ENCODE assay signal across 10 cellular contexts in genomic region chr13:97977982-97978381, GRCh38. TPM values are rescaled to one million over a fixed set of nuclear protein-coding genes. Genes with fewer than 3 reads are reported as not detected.
DNase-seq lines count a peak whose midpoint lies in the region; ATAC-seq and TF ChIP-seq lines count a peak whose summit lies in the region.
"Had no signal": no experiment of that assay in that cellular context is flagged by ENCODE, and none has a peak within 500 bp of the region (broad histone marks: within the 10 kb centered on the region; RNA-seq: fewer than 3 reads in every experiment).

No MANE protein-coding gene starts in this region.

- no peak overlapping the region for H3K27ac Mint-ChIP-seq in stimulated activated naive CD8-positive, alpha-beta T cell treated with anti-CD3 and anti-CD28 coated beads, Interleukin-15, Interleukin-2, amounts not matched to agents 100 ng/mL and 50 ng/mL, for 24 hours
- H3K27ac Mint-ChIP-seq in activated T-helper 1 cell treated with anti-CD3 and anti-CD28 coated beads, Interleukin-12 subunit alpha, Interleukin-12 subunit beta, Interleukin-2, Interleukin-4 antibody, amounts not matched to agents 30 ng/mL and 10 ng/mL and 1 ng/mL, durations not matched to agents 14 hours and 24 hours and 36 hours, result no peak overlapping the region

- peak overlapping the region; percentile 97 for H3K9ac ChIP-seq in iPS-18a (ENCODE audit: low read length)

- DNase-seq in stimulated activated naive CD8-positive, alpha-beta T cell treated with anti-CD3 and anti-CD28 coated beads, Interleukin-15, Interleukin-2, amounts not matched to agents 100 U/mL and 50 U/mL, for 24 hours, result no peak
- no peak for DNase-seq in activated T-helper 1 cell treated with anti-CD3 and anti-CD28 coated beads, Interleukin-12 subunit alpha, Interleukin-12 subunit beta, Interleukin-2, Interleukin-4 antibody, amounts not matched to agents 30 ng/mL and 10 ng/mL and 1 ng/mL, durations not matched to agents 14 hours and 24 hours and 36 hours (ENCODE audit: low spot score)
- DNase-seq in upper lobe of right lung (no peak), UCSD-AML1 (lab: John Stamatoyannopoulos, UW; ENCODE audit: unreplicated experiment) (no peak), DMS53 treated with DMSO at 0.1 percent for 48 hours (lab: John Stamatoyannopoulos, UW; ENCODE audit: unreplicated experiment) (no peak), pons (ENCODE audit: low spot score) (no peak)
- DNase-seq: uterus had no signal

- no peaks in the 10 kb centered on the region for H3K27me3 Mint-ChIP-seq in stimulated activated naive CD8-positive, alpha-beta T cell treated with anti-CD3 and anti-CD28 coated beads, Interleukin-15, Interleukin-2, amounts not matched to agents 100 ng/mL and 50 ng/mL, for 24 hours
- peaks cover 1% of the 10 kb centered on the region for H3K27me3 Mint-ChIP-seq in activated T-helper 1 cell treated with anti-CD3 and anti-CD28 coated beads, Interleukin-12 subunit alpha, Interleukin-12 subunit beta, Interleukin-2, Interleukin-4 antibody, amounts not matched to agents 30 ng/mL and 10 ng/mL and 1 ng/mL, durations not matched to agents 14 hours and 24 hours and 36 hours (ENCODE audit: insufficient read depth)

- TF ChIP-seq CTCF in upper lobe of right lung (IDR thresholded peaks at IDR 0.05), result no peak

- peak overlapping the region; percentile 99 for H3K4me3 Mint-ChIP-seq in stimulated activated naive CD8-positive, alpha-beta T cell treated with anti-CD3 and anti-CD28 coated beads, Interleukin-15, Interleukin-2, amounts not matched to agents 100 ng/mL and 50 ng/mL, for 24 hours
- H3K4me3 Mint-ChIP-seq in activated T-helper 1 cell treated with anti-CD3 and anti-CD28 coated beads, Interleukin-12 subunit alpha, Interleukin-12 subunit beta, Interleukin-2, Interleukin-4 antibody, amounts not matched to agents 30 ng/mL and 10 ng/mL and 1 ng/mL, durations not matched to agents 14 hours and 24 hours and 36 hours, result peak overlapping the region; percentile 98

- H3K4me1 Mint-ChIP-seq in stimulated activated naive CD8-positive, alpha-beta T cell treated with anti-CD3 and anti-CD28 coated beads, Interleukin-15, Interleukin-2, amounts not matched to agents 100 ng/mL and 50 ng/mL, for 24 hours (ENCODE audit: low read depth), result peaks cover 41% of the 10 kb centered on the region
- H3K4me1 Mint-ChIP-seq in activated T-helper 1 cell treated with anti-CD3 and anti-CD28 coated beads, Interleukin-12 subunit alpha, Interleukin-12 subunit beta, Interleukin-2, Interleukin-4 antibody, amounts not matched to agents 30 ng/mL and 10 ng/mL and 1 ng/mL, durations not matched to agents 14 hours and 24 hours and 36 hours (ENCODE audit: low read depth), result peaks cover 43% of the 10 kb centered on the region

- H3K9me3 ChIP-seq in iPS-18a (ENCODE audit: control insufficient read depth, low read depth, low read length), result no peaks in the 10 kb centered on the region
- no peaks in the 10 kb centered on the region for H3K9me3 ChIP-seq in upper lobe of right lung
- H3K9me3 ChIP-seq: uterus had no signal

- peaks cover 42% of the 10 kb centered on the region for H3K36me3 Mint-ChIP-seq in stimulated activated naive CD8-positive, alpha-beta T cell treated with anti-CD3 and anti-CD28 coated beads, Interleukin-15, Interleukin-2, amounts not matched to agents 100 ng/mL and 50 ng/mL, for 24 hours (ENCODE audit: low read depth)
- peaks cover 11% of the 10 kb centered on the region for H3K36me3 Mint-ChIP-seq in activated T-helper 1 cell treated with anti-CD3 and anti-CD28 coated beads, Interleukin-12 subunit alpha, Interleukin-12 subunit beta, Interleukin-2, Interleukin-4 antibody, amounts not matched to agents 30 ng/mL and 10 ng/mL and 1 ng/mL, durations not matched to agents 14 hours and 24 hours and 36 hours (ENCODE audit: low read depth)

- H3K27me3 ChIP-seq in iPS-18a (ENCODE audit: control insufficient read depth, insufficient read depth, low read length) (no peaks in the 10 kb centered on the region), upper lobe of right lung (no peaks in the 10 kb centered on the region)
- H3K27me3 ChIP-seq: uterus had no signal

- H3K36me3 ChIP-seq in iPS-18a (ENCODE audit: control insufficient read depth, low read depth, low read length) (peaks cover 26% of the 10 kb centered on the region), upper lobe of right lung (peaks cover 5% of the 10 kb centered on the region)
- H3K36me3 ChIP-seq: uterus had no signal

- H3K4me1 ChIP-seq in iPS-18a (ENCODE audit: control insufficient read depth, low read depth, low read length) (peaks cover 22% of the 10 kb centered on the region), upper lobe of right lung (peaks cover 19% of the 10 kb centered on the region)
- H3K4me1 ChIP-seq: uterus had no signal

- H3K27ac ChIP-seq in iPS-18a (ENCODE audit: low read length) (peak overlapping the region; percentile 37), upper lobe of right lung (no peak overlapping the region)

- intact Hi-C loops in activated T-helper 1 cell treated with anti-CD3 and anti-CD28 coated beads, Interleukin-12 subunit alpha, Interleukin-12 subunit beta, Interleukin-2, Interleukin-4 antibody, amounts not matched to agents 30 ng/mL and 10 ng/mL and 1 ng/mL, durations not matched to agents 14 hours and 24 hours and 36 hours (cut with micrococcal nuclease), result loop anchor here (2.0 to 10.0 kb wide), 7 partner anchors 34 to 1521 kb away; partner anchors contain the start of genes MBNL2 and UBAC2
- intact Hi-C loops in upper lobe of right lung (cut with DNase I), result no loop called here

- peak overlapping the region; percentile 99 for H3K4me3 ChIP-seq in iPS-18a (ENCODE audit: low read length)
- H3K4me3 ChIP-seq in upper lobe of right lung, result peak overlapping the region; percentile 83

- no peak for ATAC-seq in stimulated activated naive CD8-positive, alpha-beta T cell treated with anti-CD3 and anti-CD28 coated beads, Interleukin-15, Interleukin-2, amounts not matched to agents 100 U/mL and 50 U/mL, for 24 hours
- ATAC-seq in upper lobe of right lung, result no peak
- ATAC-seq: esophagus mucosa had no signal

- H3K9me3 Mint-ChIP-seq in stimulated activated naive CD8-positive, alpha-beta T cell treated with anti-CD3 and anti-CD28 coated beads, Interleukin-15, Interleukin-2, amounts not matched to agents 100 ng/mL and 50 ng/mL, for 24 hours, result no peaks in the 10 kb centered on the region
- no peaks in the 10 kb centered on the region for H3K9me3 Mint-ChIP-seq in activated T-helper 1 cell treated with anti-CD3 and anti-CD28 coated beads, Interleukin-12 subunit alpha, Interleukin-12 subunit beta, Interleukin-2, Interleukin-4 antibody, amounts not matched to agents 30 ng/mL and 10 ng/mL and 1 ng/mL, durations not matched to agents 14 hours and 24 hours and 36 hours

RNA-seq across cellular contexts. Expression of gene IPO5, which starts 24.5 kb away (rescaled TPM):
- total RNA-seq in activated T-helper 1 cell treated with anti-CD3 and anti-CD28 coated beads, Interleukin-12 subunit alpha, Interleukin-12 subunit beta, Interleukin-2, Interleukin-4 antibody, amounts not matched to agents 30 ng/mL and 10 ng/mL and 1 ng/mL, durations not matched to agents 14 hours and 24 hours and 36 hours, result 210 and 226 TPM in 2 replicates
- total RNA-seq in upper lobe of right lung, result 88.6 TPM
